Comparison of ENCODE assay signal across 29 cellular contexts in genomic region chr3:159417761-159418160, GRCh38.
DNase-seq lines count a peak whose midpoint lies in the region; ATAC-seq lines count a peak whose summit lies in the region.
"Had no signal": no experiment of that assay in that cellular context is flagged by ENCODE, and none has a peak within 500 bp of the region (broad histone marks: within the 10 kb centered on the region; RNA-seq: fewer than 3 reads in every experiment).

No MANE protein-coding gene starts in this region.

- DNase-seq in HCEC 1CT (peak; percentile 35), amniotic epithelial cell (ENCODE audit: low read depth) (peak; percentile 29), iris pigment epithelial cell (ENCODE audit: low read depth) (peak; percentile 29), OCI-M2 (lab: John Stamatoyannopoulos, UW; ENCODE audit: unreplicated experiment) (no peak)
- DNase-seq in activated CD4-positive, alpha-beta T cell treated with anti-CD3 and anti-CD28 coated beads for 4 hours, result no peak
- DNase-seq: activated CD8-positive, alpha-beta T cell treated with anti-CD3 and anti-CD28 coated beads, Interleukin-2, amount 10 ng/mL, durations not matched to agents 7 days and 5 days; activated naive CD4-positive, alpha-beta T cell treated with anti-CD3 and anti-CD28 coated beads, Interleukin-2, amount 10 ng/mL, durations not matched to agents 7 days and 5 days; amniotic stem cell; Caco-2; colonic mucosa; DMS79; effector memory CD8-positive, alpha-beta T cell; erythroblast; heart left ventricle; KBM-7; midbrain; MM.1S; natural killer cell; NCI-H2029; NCI-H2227 treated with DMSO at 0.1 percent for 48 hours; nucleus accumbens; Peyer's patch; SHP77 treated with DMSO at 0.1 percent for 48 hours; stimulated activated CD4-positive, alpha-beta T cell treated with anti-CD3 and anti-CD28 coated beads, Interleukin-4, amount 100 ng/mL, for 1 hour; thyroid gland had no signal

- no peak for ATAC-seq in HG02973 (IDR thresholded peaks at IDR 0.05; ENCODE audit: unreplicated experiment)
- no peak for ATAC-seq in GM21737 (IDR thresholded peaks at IDR 0.05; ENCODE audit: unreplicated experiment)
- ATAC-seq: activated CD8-positive, alpha-beta T cell treated with anti-CD3 and anti-CD28 coated beads, Interleukin-2, amount 10 ng/mL, durations not matched to agents 7 days and 5 days; activated T-helper 17 cell treated with anti-CD3 and anti-CD28 coated beads, Interleukin-2, amount 50 U/mL, for 72 hours; effector memory CD8-positive, alpha-beta T cell; heart left ventricle; natural killer cell; sciatic nerve had no signal

Comparison
In these comparisons a context has a peak if more than half of its experiments do, and no peak if none do; other contexts are left out.
1. DNase-seq: peak in HCEC 1CT (single experiment), amniotic epithelial cell (single experiment) and iris pigment epithelial cell (single experiment); none in activated CD4-positive, alpha-beta T cell treated with anti-CD3 and anti-CD28 coated beads for 4 hours (0 of 2) and OCI-M2 (single experiment).